8 cellular contexts compared by ENCODE assay signal in genomic region chr7:88835147-88835728, GRCh38. TPM values are rescaled to one million over a fixed set of nuclear protein-coding genes. Genes with fewer than 3 reads are reported as not detected.
DNase-seq lines count a peak whose midpoint lies in the region; ATAC-seq, FAIRE-seq and TF ChIP-seq lines count a peak whose summit lies in the region.

No MANE protein-coding gene starts in this region.

- H3K36me3 ChIP-seq in A673 (ENCODE audit: insufficient read depth, low read length, poor library complexity, severe bottlenecking) (no peaks in the 10 kb centered on the region), K562 (ENCODE audit: control insufficient read depth, insufficient read depth, low read length) (no peaks in the 10 kb centered on the region), neuronal stem cell (replicated peaks in 1 of 2; ENCODE audit: control insufficient read depth in 2 of 2, insufficient read depth in 2 of 2, low read length in 2 of 2) (no peaks in the 10 kb centered on the region)

- no peaks in the 10 kb centered on the region for H3K79me1 ChIP-seq in neuronal stem cell (ENCODE audit: low read depth, low read length)

- BruUV-seq in A673 (replicated peaks; lab: Mats Ljungman, UMichigan) (no TSS peak), K562 (replicated peaks; lab: Mats Ljungman, UMichigan) (no TSS peak)

- no peak overlapping the region for H2BK120ac ChIP-seq in neuronal stem cell (ENCODE audit: low read depth, low read length)

- FAIRE-seq in K562 (lab: Jason Lieb, UNC) = peak; percentile 70

- H3K14ac ChIP-seq in neuronal stem cell (ENCODE audit: low read length) = no peak overlapping the region

- H2AFZ ChIP-seq in K562 (ENCODE audit: low read depth, low read length) (no peak overlapping the region), neuronal stem cell (ENCODE audit: low read length) (no peak overlapping the region)

- no peak overlapping the region for H2BK12ac ChIP-seq in neuronal stem cell (ENCODE audit: low read length)

- no peak overlapping the region for H3K18ac ChIP-seq in neuronal stem cell (ENCODE audit: low read length)

- H3K9me3 Mint-ChIP-seq in natural killer cell = no peaks in the 10 kb centered on the region

- H2BK5ac ChIP-seq in neuronal stem cell (ENCODE audit: low read length) = no peak overlapping the region

- TF ChIP-seq RAD21 in K562 (CRISPR knock-in tag; conservative IDR thresholded peaks at IDR 0.05 in 1 of 2, IDR thresholded peaks at IDR 0.05 in 1 of 2) = peak; percentile 62 to 66

- no peaks in the 10 kb centered on the region for H3K4me1 Mint-ChIP-seq in natural killer cell

- CTCF ChIA-PET in A673 (lab: Charles Lee) = interaction anchor here (1.3 kb wide), 2 partner anchors 490 to 592 kb away, joined by 3 to 7 read pairs; no protein-coding TSS in a partner anchor
- CTCF ChIA-PET in K562 (lab: Yijun Ruan, JAX; ENCODE audit: low intra/inter-chr PET ratio) = no interaction called here

- 0% methylated on average over 3 of the region's 3 CpGs for WGBS in K562 (ENCODE audit: insufficient coverage, low coverage, missing lambda C conversion rate)
- WGBS in neuronal stem cell (ENCODE audit: extremely low coverage in 2 of 2, insufficient read length in 2 of 2, insufficient replicate concordance in 1 of 2), 2 donors = no CpG with 5 or more reads among the region's 3 CpGs
- WGBS in lower leg skin, 2 donors = 30 to 39% methylated on average over 3 of the region's 3 CpGs

- POLR2A ChIA-PET in A673 (lab: Charles Lee; ENCODE audit: low non-redundant PET) (no interaction called here), K562 (lab: Yijun Ruan, JAX) (interaction anchor here (1.0 kb wide), 2 partner anchors 9 to 287 kb away, joined by 3 read pairs; no protein-coding TSS in a partner anchor)

- TF ChIP-seq EP300 in K562 (IDR thresholded peaks at IDR 0.05; ENCODE audit: low read length) = no peak

- no peaks in the 10 kb centered on the region for H3K9me1 ChIP-seq in K562 (ENCODE audit: control insufficient read depth, insufficient read depth, low read length)

- in situ Hi-C loops in K562 (cut with MboI) = no loop called here

- H3K27me3 Mint-ChIP-seq in natural killer cell (ENCODE audit: low read depth in 2 of 2) = no peaks in the 10 kb centered on the region

- TF ChIP-seq CTCF in A673 (conservative IDR thresholded peaks at IDR 0.05; ENCODE audit: low read depth, low read length) (peak; percentile 61), K562 (IDR thresholded peaks at IDR 0.05 in 2 of 3, conservative IDR thresholded peaks at IDR 0.05 in 1 of 3; ENCODE audit: insufficient read depth in 2 of 3, low read depth in 1 of 3, low read length in 3 of 3) (peak; percentile 44 to 65 (median 57); a peak in 5 of 6 replicates), natural killer cell (IDR thresholded peaks at IDR 0.05) (no peak), lower leg skin (IDR thresholded peaks at IDR 0.05) (no peak)

- no peak overlapping the region for H4K8ac ChIP-seq in neuronal stem cell (ENCODE audit: low read depth, low read length)

- no peak overlapping the region for H2AK5ac ChIP-seq in neuronal stem cell (ENCODE audit: low read depth, low read length)

- H4K91ac ChIP-seq in neuronal stem cell (ENCODE audit: low read depth, low read length, poor library complexity) = no peak overlapping the region

- H3K79me2 ChIP-seq in K562 (ENCODE audit: control insufficient read depth, insufficient read depth, low read length) = no peaks in the 10 kb centered on the region

- no peaks in the 10 kb centered on the region for H4K20me1 ChIP-seq in K562 (replicated peaks; ENCODE audit: control insufficient read depth, insufficient read depth, low read length)

- peak; percentile 55 for DNase-seq in A673 (ENCODE audit: low spot score)
- peak; percentile 55 to 70 for DNase-seq in NCI-H2081 (lab: John Stamatoyannopoulos, UW)
- peak; percentile 17 to 33 (median 23) for DNase-seq in K562 (ENCODE audit: extremely low read depth in 1 of 4, low spot score in 3 of 4)
- DNase-seq in neuronal stem cell (ENCODE audit: low spot score) = peak; percentile 29
- no peak for DNase-seq in natural killer cell
- no peak for DNase-seq in lower leg skin (ENCODE audit: low spot score in 2 of 2)

- H3K9me3 ChIP-seq in A673 (ENCODE audit: low read depth, low read length, poor library complexity, severe bottlenecking) = no peaks in the 10 kb centered on the region
- H3K9me3 ChIP-seq in K562 (replicated peaks; ENCODE audit: control insufficient read depth, insufficient read depth, low read depth, low read length) = no peaks in the 10 kb centered on the region
- H3K9me3 ChIP-seq in neuronal stem cell (replicated peaks in 1 of 2; ENCODE audit: control insufficient read depth in 2 of 2, insufficient read depth in 1 of 2, low read depth in 1 of 2, low read length in 2 of 2) = no peaks in the 10 kb centered on the region

- no peak overlapping the region for H2BK15ac ChIP-seq in neuronal stem cell (ENCODE audit: low read length)

- ATAC-seq in GM18505 (IDR thresholded peaks at IDR 0.05; ENCODE audit: unreplicated experiment) (peak; percentile 93), HG02870 (IDR thresholded peaks at IDR 0.05; ENCODE audit: unreplicated experiment) (peak; percentile 95), K562 (peak; percentile 76), natural killer cell (no peak)

- H3K23ac ChIP-seq in neuronal stem cell (ENCODE audit: low read depth, low read length, poor library complexity) = no peak overlapping the region

- H3K4me1 ChIP-seq in A673 (ENCODE audit: insufficient read depth, low read length, poor library complexity, severe bottlenecking) = no peaks in the 10 kb centered on the region
- no peaks in the 10 kb centered on the region for H3K4me1 ChIP-seq in K562 (replicated peaks in 1 of 2; ENCODE audit: control insufficient read depth in 2 of 2, insufficient read depth in 2 of 2, low read length in 2 of 2)
- no peaks in the 10 kb centered on the region for H3K4me1 ChIP-seq in neuronal stem cell (ENCODE audit: control insufficient read depth in 2 of 2, insufficient read depth in 1 of 2, low read depth in 1 of 2, low read length in 2 of 2)

- H3K4me3 Mint-ChIP-seq in natural killer cell = no peak overlapping the region

- no peaks in the 10 kb centered on the region for H3K27me3 ChIP-seq in A673 (replicated peaks; ENCODE audit: insufficient read depth, low read depth, low read length, poor library complexity)
- H3K27me3 ChIP-seq in K562 (ENCODE audit: control insufficient read depth in 2 of 2, insufficient read depth in 2 of 2, low read length in 2 of 2) = no peaks in the 10 kb centered on the region
- H3K27me3 ChIP-seq in neuronal stem cell (ENCODE audit: control insufficient read depth in 3 of 3, insufficient read depth in 3 of 3, low read depth in 1 of 3, low read length in 3 of 3) = no peaks in the 10 kb centered on the region

- TF ChIP-seq POLR2A in GM18505 (IDR thresholded peaks at IDR 0.05; ENCODE audit: borderline replicate concordance, extremely low read depth, insufficient read depth, insufficient read length) = no peak
- no peak for TF ChIP-seq POLR2A in K562 (conservative IDR thresholded peaks at IDR 0.05)
- TF ChIP-seq POLR2A in lower leg skin (IDR thresholded peaks at IDR 0.05) = no peak

- H3K27ac Mint-ChIP-seq in natural killer cell = no peak overlapping the region

- H3K9ac ChIP-seq in K562 (ENCODE audit: insufficient read depth in 1 of 2, low read depth in 2 of 2, low read length in 2 of 2) (no peak overlapping the region), neuronal stem cell (ENCODE audit: low read depth, low read length, poor library complexity) (no peak overlapping the region)

- H3K4me2 ChIP-seq in K562 (ENCODE audit: insufficient read depth, low read length) = no peak overlapping the region
- H3K4me2 ChIP-seq in neuronal stem cell (ENCODE audit: insufficient read depth, low read length, poor library complexity, severe bottlenecking) = no peak overlapping the region

- H3K4me3 ChIP-seq in A673 (ENCODE audit: low read depth, low read length, poor library complexity, severe bottlenecking) = no peak overlapping the region
- no peak overlapping the region for H3K4me3 ChIP-seq in K562
- H3K4me3 ChIP-seq in neuronal stem cell (ENCODE audit: low read length in 2 of 2) = no peak overlapping the region
- no peak overlapping the region for H3K4me3 ChIP-seq in lower leg skin (ENCODE audit: low read depth, poor library complexity, severe bottlenecking)

- no peak overlapping the region for H3K27ac ChIP-seq in A673 (ENCODE audit: low read depth, low read length, poor library complexity, severe bottlenecking)
- H3K27ac ChIP-seq in K562 (ENCODE audit: extremely low read depth, low read depth, low read length) = no peak overlapping the region
- H3K27ac ChIP-seq in neuronal stem cell (replicated peaks; ENCODE audit: low read length) = no peak overlapping the region

- H3K36me3 Mint-ChIP-seq in natural killer cell = no peaks in the 10 kb centered on the region

- intact Hi-C loops in A673 (cut with micrococcal nuclease; ENCODE audit: unreplicated experiment) = loop anchor here (2.0 to 5.0 kb wide), 2 partner anchors 288 to 592 kb away; no protein-coding TSS in a partner anchor
- intact Hi-C loops in K562 (cut with micrococcal nuclease) = loop anchor here (1.0 kb wide), 1 partner anchor 288 kb away; no protein-coding TSS in a partner anchor
- intact Hi-C loops in natural killer cell (cut with micrococcal nuclease) = no loop called here
- intact Hi-C loops in lower leg skin (cut with DNase I; ENCODE audit: low total_unique reads) = no loop called here

- H3K4ac ChIP-seq in neuronal stem cell (ENCODE audit: low read length) = no peak overlapping the region

TF ChIP-seq in K562, 482 proteins besides CTCF, POLR2A, EP300 and RAD21 (continues in another document):
- 0 out of 2 replicates have a peak, but pooled peaks have one; percentile 28 for TF ChIP-seq ADNP (tag; IDR thresholded peaks at IDR 0.05)

RNA-seq across cellular contexts. Expression of gene TEX47, which starts 39.7 kb away (rescaled TPM):
- total RNA-seq in A673 (2021) (not detected in 2 replicates), K562 (2014; rRNA removed) (not detected in 2 replicates), K562 (2014; rRNA removed; fragmentation: Illumina TruSeq; extraction: Trizol) (not detected in 2 replicates), K562 (2015; rRNA removed; fragmentation: Illumina TruSeq; extraction: Trizol) (not detected in 2 replicates), K562 (2021) (not detected in 2 replicates), natural killer cell (not detected), lower leg skin (not detected)
- not detected in 2 replicates for total RNA-seq in K562 (2011; cell fraction: chromatin; rRNA removed; ENCODE audit: low replicate concordance)
- not detected in 2 replicates for total RNA-seq in K562 (2011; cell fraction: nucleolus; rRNA removed)
- not detected in 2 replicates for total RNA-seq in K562 (2011; cell fraction: nucleoplasm; rRNA removed)
- polyA plus RNA-seq in K562 (2011; rRNA removed) (not detected in 2 replicates), K562 (2014; fragmentation: Illumina TruSeq; extraction: Trizol) (not detected in 2 replicates), K562 (2014; fragmentation: Nextera tagmentation; extraction: Ambion mirVana) (not detected), K562 (2014; rRNA removed) (not detected in 2 replicates)
- polyA plus RNA-seq in K562 (2011; cell fraction: cytosol; rRNA removed) = not detected in 2 replicates
- polyA plus RNA-seq in K562 (2011; cell fraction: nucleus; rRNA removed) = not detected in 2 replicates
- polyA plus RNA-seq in K562 (2012) = not detected in 2 replicates
- not detected in 2 replicates for polyA minus RNA-seq in K562 (2011; rRNA and poly(A)+ RNA removed)
- not detected in 2 replicates for polyA minus RNA-seq in K562 (2011; cell fraction: cytosol; rRNA and poly(A)+ RNA removed)
- polyA minus RNA-seq in K562 (2011; cell fraction: nucleus; rRNA and poly(A)+ RNA removed) = not detected in 2 replicates
- polyA plus RNA-seq in neuronal stem cell (2013, experiment 1 of 2) = not detected
- polyA plus RNA-seq in neuronal stem cell (2013, experiment 2 of 2) = not detected

Comparison
In these comparisons a context has a peak if more than half of its experiments do, and no peak if none do; other contexts are left out.
1. DNase-seq: peak in A673 (single experiment), NCI-H2081 (2 of 2), K562 (4 of 4) and neuronal stem cell (single experiment); none in natural killer cell (single experiment) and lower leg skin (0 of 2).
2. CTCF ChIP-seq: peak in A673 (single experiment) and K562 (3 of 3); none in natural killer cell (single experiment) and lower leg skin (0 of 3).
3. ATAC-seq: peak in GM18505 (single experiment), HG02870 (single experiment) and K562 (single experiment); none in natural killer cell (0 of 3).
4. intact Hi-C loops: an anchor here in A673 (2.0 to 5.0 kb wide) and K562 (1.0 kb wide); none called in natural killer cell and lower leg skin.